In the genomic region with DNA sequence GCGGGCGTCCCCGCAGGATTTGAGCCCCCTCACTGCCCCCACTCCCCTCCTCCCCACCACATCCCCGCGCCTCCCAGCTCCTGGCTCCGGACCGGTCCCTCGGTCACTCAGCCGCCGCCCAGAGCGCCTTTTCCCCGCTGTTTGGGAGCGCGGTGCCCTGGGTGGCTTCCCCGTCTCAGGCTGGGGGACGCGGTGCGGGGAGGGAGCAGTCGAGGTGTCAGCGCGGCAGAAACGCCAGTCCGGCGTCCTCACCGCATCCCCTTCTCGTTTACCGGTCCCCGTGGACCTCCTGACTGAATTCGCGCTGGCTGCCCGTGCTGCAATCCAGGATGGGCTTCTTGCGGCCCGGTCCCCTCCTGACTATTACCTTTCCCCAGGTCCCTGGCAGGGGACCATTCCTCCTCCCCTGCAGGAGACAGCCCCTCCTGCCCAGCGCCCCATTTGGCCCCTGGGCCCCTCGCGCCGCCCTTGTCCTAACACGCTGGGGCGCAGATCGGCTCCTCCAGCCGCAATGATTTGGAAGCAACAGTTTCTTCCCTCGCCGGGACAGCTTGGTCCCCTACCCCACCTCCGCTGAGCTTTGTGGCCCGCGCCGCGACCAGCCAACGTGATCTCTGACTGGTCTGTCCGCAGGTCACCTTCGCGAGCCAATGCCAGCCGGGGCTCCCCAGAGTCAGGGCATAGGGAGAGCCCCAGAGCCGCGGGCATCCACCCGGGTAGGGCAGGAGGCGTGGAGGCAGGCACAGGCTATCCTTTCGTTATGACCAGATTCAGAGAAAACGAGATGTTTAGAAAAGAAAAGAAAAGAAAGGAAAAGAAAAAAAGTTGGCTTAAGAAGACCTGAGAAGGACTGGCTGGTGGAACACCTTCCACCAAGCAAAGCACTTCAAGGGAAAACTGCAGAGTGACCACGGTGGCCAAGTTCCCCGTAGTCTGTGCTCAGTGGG, we compare ENCODE assay signal across 8 cellular contexts. TPM values are rescaled to one million over a fixed set of nuclear protein-coding genes. Genes with fewer than 3 reads are reported as not detected.
DNase-seq lines count a peak whose midpoint lies in the region; ATAC-seq lines count a peak whose summit lies in the region.

No MANE protein-coding gene starts in this region.

- H3K27ac ChIP-seq in BLaER1: peak overlapping the region; percentile 90

- peak; percentile 0 for ATAC-seq in HG03159 (IDR thresholded peaks at IDR 0.05; ENCODE audit: unreplicated experiment)
- peak; percentile 1 for ATAC-seq in stimulated activated effector memory CD8-positive, alpha-beta T cell treated with anti-CD3 and anti-CD28 coated beads, Interleukin-12 subunit alpha, Interleukin-12 subunit beta, amount 100 ng/mL, for 72 hours

- H3K36me3 Mint-ChIP-seq in activated naive CD8-positive, alpha-beta T cell treated with anti-CD3 and anti-CD28 coated beads for 36 hours: peaks cover 4% of the 10 kb centered on the region
- peaks cover 19% of the 10 kb centered on the region for H3K36me3 Mint-ChIP-seq in stimulated activated effector memory CD8-positive, alpha-beta T cell treated with anti-CD3 and anti-CD28 coated beads, Interleukin-12 subunit alpha, Interleukin-12 subunit beta, amount 100 ng/mL, for 72 hours

- H3K9me3 ChIP-seq in BLaER1 (no peaks in the 10 kb centered on the region), iPS-18c (ENCODE audit: control insufficient read depth, insufficient read depth, low read length) (peaks cover 4% of the 10 kb centered on the region)

- H3K36me3 ChIP-seq in BLaER1: peaks cover 2% of the 10 kb centered on the region; the same call in 1 of the 2 replicates

- H3K9me3 Mint-ChIP-seq in activated naive CD8-positive, alpha-beta T cell treated with anti-CD3 and anti-CD28 coated beads for 36 hours: no peaks in the 10 kb centered on the region
- H3K9me3 Mint-ChIP-seq in stimulated activated effector memory CD8-positive, alpha-beta T cell treated with anti-CD3 and anti-CD28 coated beads, Interleukin-12 subunit alpha, Interleukin-12 subunit beta, amount 100 ng/mL, for 72 hours: no peaks in the 10 kb centered on the region

- H3K27me3 ChIP-seq in BLaER1: no peaks in the 10 kb centered on the region

- H3K4me2 ChIP-seq in BLaER1: peak overlapping the region; percentile 96

- H3K9ac ChIP-seq in BLaER1: peak overlapping the region; percentile 85

- peak overlapping the region; percentile 88 for H3K4me3 Mint-ChIP-seq in activated naive CD8-positive, alpha-beta T cell treated with anti-CD3 and anti-CD28 coated beads for 36 hours
- peak overlapping the region; percentile 92 for H3K4me3 Mint-ChIP-seq in stimulated activated effector memory CD8-positive, alpha-beta T cell treated with anti-CD3 and anti-CD28 coated beads, Interleukin-12 subunit alpha, Interleukin-12 subunit beta, amount 100 ng/mL, for 72 hours

- peak; percentile 26 for DNase-seq in activated naive CD8-positive, alpha-beta T cell treated with anti-CD3 and anti-CD28 coated beads for 36 hours
- peak; percentile 19 to 59 for DNase-seq in stimulated activated effector memory CD8-positive, alpha-beta T cell treated with anti-CD3 and anti-CD28 coated beads, Interleukin-12 subunit alpha, Interleukin-12 subunit beta, amount 100 ng/mL, for 72 hours (ENCODE audit: low spot score in 2 of 2)
- DNase-seq in pons (ENCODE audit: low spot score) (no peak), H4 (ENCODE audit: low spot score) (no peak), kidney glomerular epithelial cell (lab: John Stamatoyannopoulos, UW) (no peak)

- H4K20me1 ChIP-seq in BLaER1: peaks cover 55% of the 10 kb centered on the region

- H3K4me3 ChIP-seq in BLaER1 (peak overlapping the region; percentile 93), iPS-18c (ENCODE audit: insufficient read depth, low read depth, low read length) (peak overlapping the region; percentile 59)

- peak overlapping the region; percentile 73 for H3K27ac Mint-ChIP-seq in activated naive CD8-positive, alpha-beta T cell treated with anti-CD3 and anti-CD28 coated beads for 36 hours
- peak overlapping the region; percentile 85 for H3K27ac Mint-ChIP-seq in stimulated activated effector memory CD8-positive, alpha-beta T cell treated with anti-CD3 and anti-CD28 coated beads, Interleukin-12 subunit alpha, Interleukin-12 subunit beta, amount 100 ng/mL, for 72 hours

- peaks cover 20% of the 10 kb centered on the region for H3K27me3 Mint-ChIP-seq in activated naive CD8-positive, alpha-beta T cell treated with anti-CD3 and anti-CD28 coated beads for 36 hours

- peaks cover 20% of the 10 kb centered on the region for H3K4me1 Mint-ChIP-seq in activated naive CD8-positive, alpha-beta T cell treated with anti-CD3 and anti-CD28 coated beads for 36 hours
- peaks cover 23% of the 10 kb centered on the region for H3K4me1 Mint-ChIP-seq in stimulated activated effector memory CD8-positive, alpha-beta T cell treated with anti-CD3 and anti-CD28 coated beads, Interleukin-12 subunit alpha, Interleukin-12 subunit beta, amount 100 ng/mL, for 72 hours

- peaks cover 76% of the 10 kb centered on the region for H3K4me1 ChIP-seq in BLaER1

RNA-seq across cellular contexts. Expression of a gene that starts 1.2 kb away (rescaled TPM):
- total RNA-seq in activated naive CD8-positive, alpha-beta T cell treated with anti-CD3 and anti-CD28 coated beads for 36 hours: 10 to 100 TPM in 1 of 2 experiments, 1 to 10 TPM in 1; 9.8 to 10.2 TPM
- 1.1 and 1.3 TPM in 2 replicates for total RNA-seq in H4 (2014; rRNA removed; shearing (Covaris generic))

Comparison
In these comparisons a context has a peak if more than half of its experiments do, and no peak if none do; other contexts are left out.
1. DNase-seq: peak in activated naive CD8-positive, alpha-beta T cell treated with anti-CD3 and anti-CD28 coated beads for 36 hours (single experiment) and stimulated activated effector memory CD8-positive, alpha-beta T cell treated with anti-CD3 and anti-CD28 coated beads, Interleukin-12 subunit alpha, Interleukin-12 subunit beta, amount 100 ng/mL, for 72 hours (2 of 2); none in pons (single experiment), H4 (single experiment) and kidney glomerular epithelial cell (single experiment).